9 cellular contexts compared by ENCODE assay signal in the genomic region with DNA sequence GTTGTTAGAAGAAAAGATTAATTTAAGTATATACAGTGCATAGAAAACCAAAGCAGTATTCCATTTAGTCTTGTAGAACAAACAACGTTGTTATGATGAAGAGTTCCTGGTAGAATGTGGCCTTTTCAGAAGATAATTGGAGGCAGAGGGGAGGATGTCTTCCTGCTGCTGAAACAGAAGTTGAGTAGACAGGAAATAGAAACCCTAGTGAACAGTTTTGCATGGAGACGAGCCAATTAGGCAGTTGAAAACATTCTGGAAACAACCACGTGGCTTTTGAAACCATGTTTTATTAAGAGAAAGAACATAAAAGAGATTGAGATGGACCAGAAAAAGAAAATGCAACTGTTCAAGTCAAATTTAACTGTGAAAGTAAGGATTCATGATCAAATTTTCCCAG.
DNase-seq lines count a peak whose midpoint lies in the region; ATAC-seq and TF ChIP-seq lines count a peak whose summit lies in the region.
"Had no signal": no experiment of that assay in that cellular context is flagged by ENCODE, and none has a peak within 500 bp of the region (broad histone marks: within the 10 kb centered on the region; RNA-seq: fewer than 3 reads in every experiment).

No MANE protein-coding gene starts in this region.

- no peaks in the 10 kb centered on the region for H3K36me3 ChIP-seq in parathyroid adenoma (ENCODE audit: control insufficient read depth, insufficient read depth, low read length)

- peaks cover 1% of the 10 kb centered on the region for H3K27me3 Mint-ChIP-seq in activated CD4-positive, alpha-beta T cell treated with anti-CD3 and anti-CD28 coated beads, Interleukin-2, amount 10 ng/mL, durations not matched to agents 24 days and 14 days

- peak overlapping the region; percentile 70 for H2AFZ ChIP-seq in parathyroid adenoma

- TF ChIP-seq CTCF in parathyroid adenoma (IDR thresholded peaks at IDR 0.05) = no peak

- no peaks in the 10 kb centered on the region for H3K27me3 ChIP-seq in parathyroid adenoma (ENCODE audit: control insufficient read depth, insufficient read depth, low read length)
- H3K27me3 ChIP-seq: body of pancreas had no signal

- ATAC-seq in HG03442 (IDR thresholded peaks at IDR 0.05; ENCODE audit: unreplicated experiment) = no peak
- ATAC-seq: body of pancreas had no signal

- H3K27ac Mint-ChIP-seq in activated CD4-positive, alpha-beta T cell treated with anti-CD3 and anti-CD28 coated beads, Interleukin-2, amount 10 ng/mL, durations not matched to agents 24 days and 14 days = no peak overlapping the region

- H3K79me2 ChIP-seq in parathyroid adenoma = no peaks in the 10 kb centered on the region

- H3K9me3 Mint-ChIP-seq in activated CD4-positive, alpha-beta T cell treated with anti-CD3 and anti-CD28 coated beads, Interleukin-2, amount 10 ng/mL, durations not matched to agents 24 days and 14 days = peaks cover 27% of the 10 kb centered on the region

- intact Hi-C loops in activated CD4-positive, alpha-beta T cell treated with anti-CD3 and anti-CD28 coated beads, Interleukin-2, amount 10 ng/mL, durations not matched to agents 24 days and 14 days (cut with micrococcal nuclease) = no loop called here

- DNase-seq in DMS153 (lab: John Stamatoyannopoulos, UW) (peak; percentile 48), NCI-H748 treated with DMSO at 0.1 percent for 48 hours (lab: John Stamatoyannopoulos, UW) (peak; percentile 41), fibroblast of gingiva (ENCODE audit: low read depth) (peak; percentile 86), SW 1271 (lab: John Stamatoyannopoulos, UW) (no peak), NCI-H510A (lab: John Stamatoyannopoulos, UW) (no peak)
- DNase-seq in activated CD4-positive, alpha-beta T cell treated with anti-CD3 and anti-CD28 coated beads, Interleukin-2, amount 10 ng/mL, durations not matched to agents 24 days and 14 days = no peak

- no peak overlapping the region for H3K4me2 ChIP-seq in parathyroid adenoma (ENCODE audit: low read length)

- no peaks in the 10 kb centered on the region for H3K4me1 ChIP-seq in parathyroid adenoma
- H3K4me1 ChIP-seq: body of pancreas had no signal

- no peak overlapping the region for H3K9ac ChIP-seq in parathyroid adenoma

- H3K4me1 Mint-ChIP-seq in activated CD4-positive, alpha-beta T cell treated with anti-CD3 and anti-CD28 coated beads, Interleukin-2, amount 10 ng/mL, durations not matched to agents 24 days and 14 days = peaks cover 11% of the 10 kb centered on the region

- H3K9me3 ChIP-seq in parathyroid adenoma (ENCODE audit: control insufficient read depth, low read length) = no peaks in the 10 kb centered on the region
- H3K9me3 ChIP-seq: body of pancreas had no signal

- no peak overlapping the region for H3K4me3 Mint-ChIP-seq in activated CD4-positive, alpha-beta T cell treated with anti-CD3 and anti-CD28 coated beads, Interleukin-2, amount 10 ng/mL, durations not matched to agents 24 days and 14 days

- H3K27ac ChIP-seq in parathyroid adenoma = peak overlapping the region; percentile 3
- H3K27ac ChIP-seq: body of pancreas had no signal

- no peak overlapping the region for H3K4me3 ChIP-seq in parathyroid adenoma (ENCODE audit: low read depth, low read length)
- H3K4me3 ChIP-seq: body of pancreas had no signal

- no peaks in the 10 kb centered on the region for H3K36me3 Mint-ChIP-seq in activated CD4-positive, alpha-beta T cell treated with anti-CD3 and anti-CD28 coated beads, Interleukin-2, amount 10 ng/mL, durations not matched to agents 24 days and 14 days (ENCODE audit: low read depth)

Comparison
In these comparisons a context has a peak if more than half of its experiments do, and no peak if none do; other contexts are left out.
1. DNase-seq: peak in DMS153 (single experiment), NCI-H748 treated with DMSO at 0.1 percent for 48 hours (single experiment) and fibroblast of gingiva (single experiment); none in SW 1271 (0 of 2), NCI-H510A (single experiment) and activated CD4-positive, alpha-beta T cell treated with anti-CD3 and anti-CD28 coated beads, Interleukin-2, amount 10 ng/mL, durations not matched to agents 24 days and 14 days (single experiment).